ENCODE assay signal across 1 cellular context in the genomic region with DNA sequence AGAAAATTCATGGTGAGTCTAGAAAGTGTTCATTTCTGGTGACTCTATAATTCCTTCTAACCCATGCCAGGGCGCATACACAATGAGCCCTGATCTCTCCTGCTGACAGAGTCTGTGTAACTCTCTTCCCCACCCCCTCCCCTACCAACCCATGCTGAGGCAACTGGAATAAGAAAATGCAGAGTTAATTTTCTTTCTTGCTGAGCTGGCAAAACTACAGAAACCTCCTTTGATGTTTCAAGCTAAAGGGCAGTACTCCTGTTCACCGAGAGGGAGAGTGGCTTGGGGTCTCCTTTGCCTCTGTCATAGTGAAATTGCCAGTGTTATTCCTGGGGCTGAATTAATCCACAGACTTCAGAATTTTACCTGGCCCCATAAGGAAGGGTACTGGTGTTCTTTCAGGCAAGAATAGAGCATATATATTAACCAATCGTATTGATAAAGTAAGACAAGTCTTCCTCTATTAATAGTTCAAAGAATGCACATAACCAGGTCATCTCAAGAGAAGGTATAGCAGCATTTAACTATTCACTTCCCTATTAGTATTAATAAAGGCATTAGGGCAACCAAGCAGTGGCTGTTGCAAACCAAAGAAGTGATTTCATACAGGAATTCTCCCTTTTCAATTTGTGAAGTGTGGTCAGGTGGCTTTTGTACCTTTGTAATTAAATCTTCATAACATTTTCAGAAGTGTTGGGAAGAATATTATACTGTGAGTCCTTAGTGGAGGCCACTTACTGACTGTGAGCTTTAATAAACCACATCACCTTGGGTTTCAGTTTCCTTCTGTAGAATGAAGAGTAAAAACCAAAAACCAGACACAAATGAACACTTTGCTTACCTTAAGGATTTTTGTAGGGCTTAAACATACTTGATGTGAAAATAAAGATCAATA.
TF ChIP-seq lines count a peak whose summit lies in the region.

No MANE protein-coding gene starts in this region.

TF ChIP-seq in GM23338, 12 proteins besides CTCF, POLR2A, EP300 and RAD21 (continued from another document):
- TF ChIP-seq, protein P1, sequence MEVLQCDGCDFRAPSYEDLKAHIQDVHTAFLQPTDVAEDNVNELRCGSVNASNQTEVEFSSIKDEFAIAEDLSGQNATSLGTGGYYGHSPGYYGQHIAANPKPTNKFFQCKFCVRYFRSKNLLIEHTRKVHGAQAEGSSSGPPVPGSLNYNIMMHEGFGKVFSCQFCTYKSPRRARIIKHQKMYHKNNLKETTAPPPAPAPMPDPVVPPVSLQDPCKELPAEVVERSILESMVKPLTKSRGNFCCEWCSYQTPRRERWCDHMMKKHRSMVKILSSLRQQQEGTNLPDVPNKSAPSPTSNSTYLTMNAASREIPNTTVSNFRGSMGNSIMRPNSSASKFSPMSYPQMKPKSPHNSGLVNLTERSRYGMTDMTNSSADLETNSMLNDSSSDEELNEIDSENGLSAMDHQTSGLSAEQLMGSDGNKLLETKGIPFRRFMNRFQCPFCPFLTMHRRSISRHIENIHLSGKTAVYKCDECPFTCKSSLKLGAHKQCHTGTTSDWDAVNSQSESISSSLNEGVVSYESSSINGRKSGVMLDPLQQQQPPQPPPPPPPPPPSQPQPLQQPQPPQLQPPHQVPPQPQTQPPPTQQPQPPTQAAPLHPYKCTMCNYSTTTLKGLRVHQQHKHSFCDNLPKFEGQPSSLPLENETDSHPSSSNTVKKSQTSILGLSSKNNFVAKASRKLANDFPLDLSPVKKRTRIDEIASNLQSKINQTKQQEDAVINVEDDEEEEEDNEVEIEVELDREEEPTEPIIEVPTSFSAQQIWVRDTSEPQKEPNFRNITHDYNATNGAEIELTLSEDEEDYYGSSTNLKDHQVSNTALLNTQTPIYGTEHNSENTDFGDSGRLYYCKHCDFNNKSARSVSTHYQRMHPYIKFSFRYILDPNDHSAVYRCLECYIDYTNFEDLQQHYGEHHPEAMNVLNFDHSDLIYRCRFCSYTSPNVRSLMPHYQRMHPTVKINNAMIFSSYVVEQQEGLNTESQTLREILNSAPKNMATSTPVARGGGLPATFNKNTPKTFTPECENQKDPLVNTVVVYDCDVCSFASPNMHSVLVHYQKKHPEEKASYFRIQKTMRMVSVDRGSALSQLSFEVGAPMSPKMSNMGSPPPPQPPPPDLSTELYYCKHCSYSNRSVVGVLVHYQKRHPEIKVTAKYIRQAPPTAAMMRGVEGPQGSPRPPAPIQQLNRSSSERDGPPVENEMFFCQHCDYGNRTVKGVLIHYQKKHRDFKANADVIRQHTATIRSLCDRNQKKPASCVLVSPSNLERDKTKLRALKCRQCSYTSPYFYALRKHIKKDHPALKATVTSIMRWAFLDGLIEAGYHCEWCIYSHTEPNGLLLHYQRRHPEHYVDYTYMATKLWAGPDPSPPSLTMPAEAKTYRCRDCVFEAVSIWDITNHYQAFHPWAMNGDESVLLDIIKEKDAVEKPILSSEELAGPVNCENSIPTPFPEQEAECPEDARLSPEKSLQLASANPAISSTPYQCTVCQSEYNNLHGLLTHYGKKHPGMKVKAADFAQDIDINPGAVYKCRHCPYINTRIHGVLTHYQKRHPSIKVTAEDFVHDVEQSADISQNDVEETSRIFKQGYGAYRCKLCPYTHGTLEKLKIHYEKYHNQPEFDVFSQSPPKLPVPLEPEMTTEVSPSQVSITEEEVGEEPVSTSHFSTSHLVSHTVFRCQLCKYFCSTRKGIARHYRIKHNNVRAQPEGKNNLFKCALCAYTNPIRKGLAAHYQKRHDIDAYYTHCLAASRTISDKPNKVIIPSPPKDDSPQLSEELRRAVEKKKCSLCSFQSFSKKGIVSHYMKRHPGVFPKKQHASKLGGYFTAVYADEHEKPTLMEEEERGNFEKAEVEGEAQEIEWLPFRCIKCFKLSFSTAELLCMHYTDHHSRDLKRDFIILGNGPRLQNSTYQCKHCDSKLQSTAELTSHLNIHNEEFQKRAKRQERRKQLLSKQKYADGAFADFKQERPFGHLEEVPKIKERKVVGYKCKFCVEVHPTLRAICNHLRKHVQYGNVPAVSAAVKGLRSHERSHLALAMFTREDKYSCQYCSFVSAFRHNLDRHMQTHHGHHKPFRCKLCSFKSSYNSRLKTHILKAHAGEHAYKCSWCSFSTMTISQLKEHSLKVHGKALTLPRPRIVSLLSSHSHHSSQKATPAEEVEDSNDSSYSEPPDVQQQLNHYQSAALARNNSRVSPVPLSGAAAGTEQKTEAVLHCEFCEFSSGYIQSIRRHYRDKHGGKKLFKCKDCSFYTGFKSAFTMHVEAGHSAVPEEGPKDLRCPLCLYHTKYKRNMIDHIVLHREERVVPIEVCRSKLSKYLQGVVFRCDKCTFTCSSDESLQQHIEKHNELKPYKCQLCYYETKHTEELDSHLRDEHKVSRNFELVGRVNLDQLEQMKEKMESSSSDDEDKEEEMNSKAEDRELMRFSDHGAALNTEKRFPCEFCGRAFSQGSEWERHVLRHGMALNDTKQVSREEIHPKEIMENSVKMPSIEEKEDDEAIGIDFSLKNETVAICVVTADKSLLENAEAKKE (CRISPR knock-in tag; IDR thresholded peaks at IDR 0.05): no peak
- TF ChIP-seq, protein P2, sequence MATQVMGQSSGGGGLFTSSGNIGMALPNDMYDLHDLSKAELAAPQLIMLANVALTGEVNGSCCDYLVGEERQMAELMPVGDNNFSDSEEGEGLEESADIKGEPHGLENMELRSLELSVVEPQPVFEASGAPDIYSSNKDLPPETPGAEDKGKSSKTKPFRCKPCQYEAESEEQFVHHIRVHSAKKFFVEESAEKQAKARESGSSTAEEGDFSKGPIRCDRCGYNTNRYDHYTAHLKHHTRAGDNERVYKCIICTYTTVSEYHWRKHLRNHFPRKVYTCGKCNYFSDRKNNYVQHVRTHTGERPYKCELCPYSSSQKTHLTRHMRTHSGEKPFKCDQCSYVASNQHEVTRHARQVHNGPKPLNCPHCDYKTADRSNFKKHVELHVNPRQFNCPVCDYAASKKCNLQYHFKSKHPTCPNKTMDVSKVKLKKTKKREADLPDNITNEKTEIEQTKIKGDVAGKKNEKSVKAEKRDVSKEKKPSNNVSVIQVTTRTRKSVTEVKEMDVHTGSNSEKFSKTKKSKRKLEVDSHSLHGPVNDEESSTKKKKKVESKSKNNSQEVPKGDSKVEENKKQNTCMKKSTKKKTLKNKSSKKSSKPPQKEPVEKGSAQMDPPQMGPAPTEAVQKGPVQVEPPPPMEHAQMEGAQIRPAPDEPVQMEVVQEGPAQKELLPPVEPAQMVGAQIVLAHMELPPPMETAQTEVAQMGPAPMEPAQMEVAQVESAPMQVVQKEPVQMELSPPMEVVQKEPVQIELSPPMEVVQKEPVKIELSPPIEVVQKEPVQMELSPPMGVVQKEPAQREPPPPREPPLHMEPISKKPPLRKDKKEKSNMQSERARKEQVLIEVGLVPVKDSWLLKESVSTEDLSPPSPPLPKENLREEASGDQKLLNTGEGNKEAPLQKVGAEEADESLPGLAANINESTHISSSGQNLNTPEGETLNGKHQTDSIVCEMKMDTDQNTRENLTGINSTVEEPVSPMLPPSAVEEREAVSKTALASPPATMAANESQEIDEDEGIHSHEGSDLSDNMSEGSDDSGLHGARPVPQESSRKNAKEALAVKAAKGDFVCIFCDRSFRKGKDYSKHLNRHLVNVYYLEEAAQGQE (IDR thresholded peaks at IDR 0.05; ENCODE audit: unreplicated experiment): no peak
- TF ChIP-seq EZH2phosphoT487 (IDR thresholded peaks at IDR 0.05; ENCODE audit: unreplicated experiment) (no peak), STAT1 (IDR thresholded peaks at IDR 0.05; ENCODE audit: unreplicated experiment) (no peak)
